Comparison of ENCODE assay signal across 8 cellular contexts in the genomic region with DNA sequence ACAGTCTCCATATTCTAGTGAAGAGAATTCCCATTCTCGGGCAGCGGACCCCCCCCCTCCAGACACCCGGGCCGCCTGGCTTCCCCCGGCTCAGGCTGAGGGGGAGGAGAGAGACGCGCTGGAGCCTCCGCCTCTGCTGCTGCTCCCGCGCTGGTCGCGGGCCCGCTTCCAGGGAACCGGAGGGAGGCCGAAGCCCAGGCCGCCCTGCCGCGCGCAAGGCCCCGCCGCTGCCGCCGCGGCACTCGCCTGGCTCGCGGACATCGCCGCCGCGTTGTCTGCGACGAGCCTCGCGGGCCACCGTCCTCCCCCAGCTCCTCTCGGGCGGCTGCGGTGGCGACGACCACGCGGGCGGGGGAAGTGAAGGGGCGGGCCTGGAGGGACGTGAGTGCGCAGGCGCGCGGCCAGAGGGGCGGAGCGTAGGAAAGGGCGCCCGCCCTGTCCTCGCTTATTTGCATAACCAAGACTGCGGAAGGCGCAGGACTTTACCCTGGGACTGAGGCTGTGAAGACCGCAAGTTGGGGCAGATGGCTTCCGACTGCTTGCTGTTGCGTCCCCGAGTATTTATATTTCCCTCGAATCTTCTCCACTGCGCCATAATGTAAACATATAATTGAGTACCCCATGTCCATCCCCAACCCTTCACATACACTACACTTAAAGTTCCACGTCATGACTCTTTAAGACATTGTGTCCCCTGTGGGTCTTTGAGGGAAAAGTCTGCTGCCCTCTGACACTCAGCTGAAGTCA. TPM values are rescaled to one million over a fixed set of nuclear protein-coding genes. Genes with fewer than 3 reads are reported as not detected.
DNase-seq lines count a peak whose midpoint lies in the region; ATAC-seq and TF ChIP-seq lines count a peak whose summit lies in the region.

Gene ARL5A (minus strand): TSS at position 279 of the 747 bp plus-strand sequence. CDS start 245 bp downstream, at position 34.

- H3K27ac ChIP-seq in C4-2B (peak within 1 kb of the TSS; percentile 91), liver (ENCODE audit: low read depth in 1 of 2, low read length in 2 of 2) (peak within 1 kb of the TSS; percentile 76 to 87)

- no peaks in the 10 kb centered on the region for H3K9me3 ChIP-seq in liver (ENCODE audit: control insufficient read depth in 4 of 4, low read length in 3 of 4)

- TF ChIP-seq CTCF in C4-2B (conservative IDR thresholded peaks at IDR 0.05) = no peak
- TF ChIP-seq CTCF in liver (IDR thresholded peaks at IDR 0.05; ENCODE audit: low read depth, low read length, missing input control) = no peak

- ATAC-seq in GM19395 (IDR thresholded peaks at IDR 0.05; ENCODE audit: unreplicated experiment) (peak; percentile 97), HG03565 (IDR thresholded peaks at IDR 0.05; ENCODE audit: unreplicated experiment) (peak; percentile 93)

- H3K36me3 ChIP-seq in liver (ENCODE audit: control insufficient read depth in 4 of 4, insufficient read depth in 3 of 4, low read depth in 1 of 4, low read length in 3 of 4) = no peaks in the 10 kb centered on the region

- H3K4me1 ChIP-seq in liver (ENCODE audit: control insufficient read depth in 4 of 4, insufficient read depth in 4 of 4, low read length in 3 of 4) = peaks cover 6 to 18% (median 11%) of the 10 kb centered on the region in 4 donors

- no peaks in the 10 kb centered on the region for H3K27me3 ChIP-seq in liver (ENCODE audit: control insufficient read depth in 4 of 4, insufficient read depth in 4 of 4, low read length in 3 of 4)

- under 1% methylated on average over 64 of the region's 64 CpGs for WGBS in liver

- DNase-seq in NCI-H774 (lab: John Stamatoyannopoulos, UW) = peak; percentile 92
- DNase-seq in activated CD4-positive, alpha-beta T cell treated with anti-CD3 and anti-CD28 coated beads, Interleukin-2, amount 50 U/mL, for 4 hours = peak; percentile 89 to 90
- DNase-seq in dermis microvascular lymphatic vessel endothelial cell (ENCODE audit: low read depth in 2 of 2) = peak; percentile 86 to 97
- DNase-seq in stimulated activated CD4-positive, alpha-beta T cell treated with anti-CD3 and anti-CD28 coated beads, Interleukin-4, amount 100 ng/mL, for 24 hours = peak; percentile 93

- peak within 1 kb of the TSS; percentile 42 to 99 for H3K9ac ChIP-seq in liver (ENCODE audit: low read depth in 1 of 2, low read length in 2 of 2)

- peak within 1 kb of the TSS; percentile 86 to 100 (median 99) for H3K4me3 ChIP-seq in liver (ENCODE audit: low read depth in 1 of 3, low read length in 3 of 3)

- peak in 1 of 2 donors; percentile 23 for TF ChIP-seq RAD21 in liver (IDR thresholded peaks at IDR 0.05)

TF ChIP-seq in liver, 16 proteins besides CTCF, POLR2A, EP300 and RAD21:
- TF ChIP-seq, protein P1, sequence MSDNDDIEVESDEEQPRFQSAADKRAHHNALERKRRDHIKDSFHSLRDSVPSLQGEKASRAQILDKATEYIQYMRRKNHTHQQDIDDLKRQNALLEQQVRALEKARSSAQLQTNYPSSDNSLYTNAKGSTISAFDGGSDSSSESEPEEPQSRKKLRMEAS (IDR thresholded peaks at IDR 0.05) = no peak
- peak; percentile 89 for TF ChIP-seq SP1 (IDR thresholded peaks at IDR 0.05)
- peak; percentile 90 for TF ChIP-seq TAF1 (conservative IDR thresholded peaks at IDR 0.05)
- TF ChIP-seq JUND (IDR thresholded peaks at IDR 0.05) = peak in 1 of 2 donors; percentile 5
- TF ChIP-seq, protein P2, sequence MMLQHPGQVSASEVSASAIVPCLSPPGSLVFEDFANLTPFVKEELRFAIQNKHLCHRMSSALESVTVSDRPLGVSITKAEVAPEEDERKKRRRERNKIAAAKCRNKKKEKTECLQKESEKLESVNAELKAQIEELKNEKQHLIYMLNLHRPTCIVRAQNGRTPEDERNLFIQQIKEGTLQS (IDR thresholded peaks at IDR 0.05) = no peak
- TF ChIP-seq, protein P3, sequence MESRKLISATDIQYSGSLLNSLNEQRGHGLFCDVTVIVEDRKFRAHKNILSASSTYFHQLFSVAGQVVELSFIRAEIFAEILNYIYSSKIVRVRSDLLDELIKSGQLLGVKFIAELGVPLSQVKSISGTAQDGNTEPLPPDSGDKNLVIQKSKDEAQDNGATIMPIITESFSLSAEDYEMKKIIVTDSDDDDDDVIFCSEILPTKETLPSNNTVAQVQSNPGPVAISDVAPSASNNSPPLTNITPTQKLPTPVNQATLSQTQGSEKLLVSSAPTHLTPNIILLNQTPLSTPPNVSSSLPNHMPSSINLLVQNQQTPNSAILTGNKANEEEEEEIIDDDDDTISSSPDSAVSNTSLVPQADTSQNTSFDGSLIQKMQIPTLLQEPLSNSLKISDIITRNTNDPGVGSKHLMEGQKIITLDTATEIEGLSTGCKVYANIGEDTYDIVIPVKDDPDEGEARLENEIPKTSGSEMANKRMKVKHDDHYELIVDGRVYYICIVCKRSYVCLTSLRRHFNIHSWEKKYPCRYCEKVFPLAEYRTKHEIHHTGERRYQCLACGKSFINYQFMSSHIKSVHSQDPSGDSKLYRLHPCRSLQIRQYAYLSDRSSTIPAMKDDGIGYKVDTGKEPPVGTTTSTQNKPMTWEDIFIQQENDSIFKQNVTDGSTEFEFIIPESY (IDR thresholded peaks at IDR 0.05) = no peak
- no peak for TF ChIP-seq FOXA1 (IDR thresholded peaks at IDR 0.05)
- TF ChIP-seq HNF4G (IDR thresholded peaks at IDR 0.05) = peak; percentile 73
- TF ChIP-seq RXRA (IDR thresholded peaks at IDR 0.05) = peak in 1 of 2 donors; percentile 30
- TF ChIP-seq NR2F2 (IDR thresholded peaks at IDR 0.05) = no peak
- TF ChIP-seq HNF4A (conservative IDR thresholded peaks at IDR 0.05) = peak; percentile 77 to 86
- no peak for TF ChIP-seq FOXA2 (IDR thresholded peaks at IDR 0.05)
- peak; percentile 85 for TF ChIP-seq REST (IDR thresholded peaks at IDR 0.05)
- TF ChIP-seq EGR1 (IDR thresholded peaks at IDR 0.05; ENCODE audit: low read depth in 2 of 2) = peak in 1 of 2 donors; percentile 20
- TF ChIP-seq GABPA (IDR thresholded peaks at IDR 0.05 in 1 of 2, conservative IDR thresholded peaks at IDR 0.05 in 1 of 2) = peak in 1 of 2 donors; percentile 47
- peak; percentile 69 for TF ChIP-seq YY1 (IDR thresholded peaks at IDR 0.05)

RNA-seq across cellular contexts. Expression of gene ARL5A, which starts in this region (rescaled TPM):
- total RNA-seq in dermis microvascular lymphatic vessel endothelial cell = 52.9 and 66.4 TPM in 2 replicates
- total RNA-seq in liver = 10 to 100 TPM; 26.3 to 41.6 TPM
- 1 to 10 TPM; 9.0 to 9.7 TPM for polyA plus RNA-seq in liver

Comparison
In these comparisons a context has a peak if more than half of its experiments do, and no peak if none do; other contexts are left out.
1. Peak in every context shown above with its lines: DNase-seq, ATAC-seq, H3K4me3 ChIP-seq and H3K27ac ChIP-seq.